8 cellular contexts compared by ENCODE assay signal in genomic region chr3:48655586-48655985, GRCh38. TPM values are rescaled to one million over a fixed set of nuclear protein-coding genes. Genes with fewer than 3 reads are reported as not detected.
DNase-seq lines count a peak whose midpoint lies in the region; ATAC-seq and TF ChIP-seq lines count a peak whose summit lies in the region.

No MANE protein-coding gene starts in this region.

- no peaks in the 10 kb centered on the region for H3K9me3 ChIP-seq in left lung

- H3K4me3 Mint-ChIP-seq in IgD-negative memory B cell, result peak overlapping the region; percentile 62 to 85 (median 80)
- H3K4me3 Mint-ChIP-seq in activated naive CD4-positive, alpha-beta T cell treated with anti-CD3 and anti-CD28 coated beads, Interleukin-2, amount 10 ng/mL, durations not matched to agents 7 days and 5 days, result peak overlapping the region; percentile 68
- H3K4me3 Mint-ChIP-seq in stimulated activated memory B cell treated with anti-CD40 and anti-IgM and Interleukin-4, amounts not matched to agents 10 μg/mL and 1 μg/mL and 100 μg/mL, for 72 hours, result peak overlapping the region; percentile 79

- no peak for TF ChIP-seq CTCF in left lung (IDR thresholded peaks at IDR 0.05)

- H3K9me3 Mint-ChIP-seq in IgD-negative memory B cell, result no peaks in the 10 kb centered on the region
- no peaks in the 10 kb centered on the region for H3K9me3 Mint-ChIP-seq in activated naive CD4-positive, alpha-beta T cell treated with anti-CD3 and anti-CD28 coated beads, Interleukin-2, amount 10 ng/mL, durations not matched to agents 7 days and 5 days
- H3K9me3 Mint-ChIP-seq in stimulated activated memory B cell treated with anti-CD40 and anti-IgM and Interleukin-4, amounts not matched to agents 10 μg/mL and 1 μg/mL and 100 μg/mL, for 72 hours, result no peaks in the 10 kb centered on the region

- peak overlapping the region in 1 of 2 donors; percentile 76 for H3K27ac ChIP-seq in left lung

- CTCF ChIA-PET in activated naive CD4-positive, alpha-beta T cell treated with anti-CD3 and anti-CD28 coated beads, Interleukin-2, amount 10 ng/mL, durations not matched to agents 7 days and 5 days (lab: Charles Lee), result no interaction called here

- in situ Hi-C loops in G401 (cut with HindIII; ENCODE audit: low sequenced_read_pairs), result no loop called here

- ATAC-seq in left lung (peak; percentile 8), HG03432 (IDR thresholded peaks at IDR 0.05; ENCODE audit: unreplicated experiment) (no peak)
- peak; percentile 52 for ATAC-seq in stimulated activated memory B cell treated with anti-CD40 and anti-IgM and Interleukin-4, amounts not matched to agents 10 μg/mL and 1 μg/mL and 100 μg/mL, for 72 hours

- peaks cover 0 to 17% of the 10 kb centered on the region in 2 donors for H3K27me3 ChIP-seq in left lung

- peaks cover 0 to 4% (median 3%) of the 10 kb centered on the region in 3 donors for H3K4me1 Mint-ChIP-seq in IgD-negative memory B cell
- H3K4me1 Mint-ChIP-seq in activated naive CD4-positive, alpha-beta T cell treated with anti-CD3 and anti-CD28 coated beads, Interleukin-2, amount 10 ng/mL, durations not matched to agents 7 days and 5 days, result peaks cover 26% of the 10 kb centered on the region
- H3K4me1 Mint-ChIP-seq in stimulated activated memory B cell treated with anti-CD40 and anti-IgM and Interleukin-4, amounts not matched to agents 10 μg/mL and 1 μg/mL and 100 μg/mL, for 72 hours, result peaks cover 28% of the 10 kb centered on the region

- no peaks in the 10 kb centered on the region for H3K36me3 ChIP-seq in left lung

- intact Hi-C loops in left lung (cut with DNase I), result no loop called here

- peaks cover 4 to 22% of the 10 kb centered on the region in 2 donors for H3K4me1 ChIP-seq in left lung

- H3K36me3 Mint-ChIP-seq in IgD-negative memory B cell, result peaks cover 3% of the 10 kb centered on the region
- peaks cover 2% of the 10 kb centered on the region for H3K36me3 Mint-ChIP-seq in activated naive CD4-positive, alpha-beta T cell treated with anti-CD3 and anti-CD28 coated beads, Interleukin-2, amount 10 ng/mL, durations not matched to agents 7 days and 5 days
- H3K36me3 Mint-ChIP-seq in stimulated activated memory B cell treated with anti-CD40 and anti-IgM and Interleukin-4, amounts not matched to agents 10 μg/mL and 1 μg/mL and 100 μg/mL, for 72 hours, result no peaks in the 10 kb centered on the region

- H3K4me3 ChIP-seq in left lung, result peak overlapping the region; percentile 50 to 67

- H3K27me3 Mint-ChIP-seq in IgD-negative memory B cell, result peaks cover 5% of the 10 kb centered on the region
- peaks cover 34% of the 10 kb centered on the region for H3K27me3 Mint-ChIP-seq in activated naive CD4-positive, alpha-beta T cell treated with anti-CD3 and anti-CD28 coated beads, Interleukin-2, amount 10 ng/mL, durations not matched to agents 7 days and 5 days
- no peaks in the 10 kb centered on the region for H3K27me3 Mint-ChIP-seq in stimulated activated memory B cell treated with anti-CD40 and anti-IgM and Interleukin-4, amounts not matched to agents 10 μg/mL and 1 μg/mL and 100 μg/mL, for 72 hours

- peak overlapping the region in 2 of 3 donors; percentile 19 to 89 for H3K27ac Mint-ChIP-seq in IgD-negative memory B cell
- peak overlapping the region; percentile 80 for H3K27ac Mint-ChIP-seq in activated naive CD4-positive, alpha-beta T cell treated with anti-CD3 and anti-CD28 coated beads, Interleukin-2, amount 10 ng/mL, durations not matched to agents 7 days and 5 days
- H3K27ac Mint-ChIP-seq in stimulated activated memory B cell treated with anti-CD40 and anti-IgM and Interleukin-4, amounts not matched to agents 10 μg/mL and 1 μg/mL and 100 μg/mL, for 72 hours, result peak overlapping the region; percentile 83

- DNase-seq in activated naive CD4-positive, alpha-beta T cell treated with anti-CD3 and anti-CD28 coated beads, Interleukin-2, amount 10 ng/mL, durations not matched to agents 7 days and 5 days, result peak; percentile 76
- peak in 1 of 2 donors; percentile 72 for DNase-seq in left lung
- DNase-seq in kidney glomerular epithelial cell (lab: John Stamatoyannopoulos, UW), result no peak
- no peak for DNase-seq in NCI-H1694 (lab: John Stamatoyannopoulos, UW)
- no peak for DNase-seq in G401 (ENCODE audit: low spot score)

RNA-seq across cellular contexts. Expression of gene CELSR3, which starts 7.1 kb away (rescaled TPM):
- polyA plus RNA-seq in IgD-negative memory B cell, result 0.59 TPM
- total RNA-seq in left lung, result 1 to 10 TPM in 1 of 2 donors, under 1 TPM in 1; 0.93 to 1.2 TPM
- total RNA-seq in G401 (2014; rRNA removed; shearing (Covaris generic)), result 4.6 and 5.0 TPM in 2 replicates

RNA-seq across cellular contexts. Expression of gene SLC26A6, which starts 20.3 kb away (rescaled TPM):
- polyA plus RNA-seq in IgD-negative memory B cell, result 1.4 TPM
- total RNA-seq in left lung, result 10 to 100 TPM; 32.0 to 34.9 TPM
- 40.2 and 51.0 TPM in 2 replicates for total RNA-seq in G401 (2014; rRNA removed; shearing (Covaris generic))

RNA-seq across cellular contexts. Expression of gene NCKIPSD, which starts 30.1 kb away (rescaled TPM):
- polyA plus RNA-seq in IgD-negative memory B cell, result 17.2 TPM
- total RNA-seq in left lung, result 10 to 100 TPM; 15.6 to 16.0 TPM
- total RNA-seq in G401 (2014; rRNA removed; shearing (Covaris generic)), result 12.9 and 17.1 TPM in 2 replicates

RNA-seq across cellular contexts. Expression of gene TMEM89, which starts 34.0 kb away (rescaled TPM):
- polyA plus RNA-seq in IgD-negative memory B cell, result not detected
- total RNA-seq in left lung, result not detected
- total RNA-seq in G401 (2014; rRNA removed; shearing (Covaris generic)), result not detected in 2 replicates

RNA-seq across cellular contexts. Expression of gene UQCRC1, which starts 46.1 kb away (rescaled TPM):
- polyA plus RNA-seq in IgD-negative memory B cell, result 147 TPM
- 100 to 1,000 TPM; 148 to 203 TPM for total RNA-seq in left lung
- 474 and 540 TPM in 2 replicates for total RNA-seq in G401 (2014; rRNA removed; shearing (Covaris generic))
